ENCODE assay signal across 9 cellular contexts in genomic region chr15:73244333-73244732, GRCh38.
DNase-seq lines count a peak whose midpoint lies in the region; TF ChIP-seq lines count a peak whose summit lies in the region.
"Had no signal": no experiment of that assay in that cellular context is flagged by ENCODE, and none has a peak within 500 bp of the region (broad histone marks: within the 10 kb centered on the region; RNA-seq: fewer than 3 reads in every experiment).

No MANE protein-coding gene starts in this region.

- H3K27me3 ChIP-seq in adrenal gland, result no peaks in the 10 kb centered on the region

- no peak overlapping the region for H3K27ac ChIP-seq in adrenal gland
- H3K27ac ChIP-seq: parathyroid adenoma had no signal

- H3K9me3 ChIP-seq in adrenal gland (replicated peaks in 1 of 3), result no peaks in the 10 kb centered on the region

- DNase-seq in SIG-M5 treated with dmso at 0.1 percent for 504 hours (lab: John Stamatoyannopoulos, UW; ENCODE audit: unreplicated experiment), result peak; percentile 12
- no peak for DNase-seq in SIG-M5 (lab: John Stamatoyannopoulos, UW)
- no peak for DNase-seq in LNCaP clone FGC (ENCODE audit: low read depth)
- DNase-seq in cardiac fibroblast (ENCODE audit: low read depth in 2 of 2), result no peak
- DNase-seq in retinal pigment epithelial cell (ENCODE audit: low read depth), result no peak
- DNase-seq in adrenal gland, result no peak
- no peak for DNase-seq in hepatic stellate cell (ENCODE audit: low spot score)
- no peak for DNase-seq in T-helper 9 cell

- intact Hi-C loops in adrenal gland (cut with DNase I), result no loop called here

- TF ChIP-seq POLR2A in adrenal gland (IDR thresholded peaks at IDR 0.05), result no peak

- no peaks in the 10 kb centered on the region for H3K4me1 ChIP-seq in adrenal gland (replicated peaks in 1 of 2)
- H3K4me1 ChIP-seq: parathyroid adenoma had no signal

- TF ChIP-seq CTCF in LNCaP clone FGC (IDR thresholded peaks at IDR 0.05; ENCODE audit: control insufficient read depth, extremely low read depth, insufficient read depth) (peak; percentile 74), cardiac fibroblast (IDR thresholded peaks at IDR 0.05; ENCODE audit: low read depth, low read length) (peak; percentile 23), retinal pigment epithelial cell (conservative IDR thresholded peaks at IDR 0.05; ENCODE audit: low read depth, low read length) (peak; percentile 30), adrenal gland (IDR thresholded peaks at IDR 0.05) (no peak)

- 85 to 91% (median 87%) methylated on average over 6 of the region's 6 CpGs for WGBS in adrenal gland, 4 donors

- no peaks in the 10 kb centered on the region for H3K36me3 ChIP-seq in adrenal gland (replicated peaks in 1 of 2)

- H3K4me3 ChIP-seq in LNCaP clone FGC (ENCODE audit: low read depth, low read length) (no peak overlapping the region), cardiac fibroblast (replicated peaks in 1 of 2; ENCODE audit: low read depth in 2 of 2, low read length in 2 of 2) (no peak overlapping the region), retinal pigment epithelial cell (ENCODE audit: low read length) (no peak overlapping the region), adrenal gland (no peak overlapping the region)

Comparison
In these comparisons a context has a peak if more than half of its experiments do, and no peak if none do; other contexts are left out.
1. CTCF ChIP-seq: peak in LNCaP clone FGC (single experiment), cardiac fibroblast (single experiment) and retinal pigment epithelial cell (single experiment); none in adrenal gland (0 of 6).